7 cellular contexts compared by ENCODE assay signal in genomic region chrX:13051529-13052172, GRCh38. TPM values are rescaled to one million over a fixed set of nuclear protein-coding genes. Genes with fewer than 3 reads are reported as not detected.
DNase-seq lines count a peak whose midpoint lies in the region; ATAC-seq and TF ChIP-seq lines count a peak whose summit lies in the region.

No MANE protein-coding gene starts in this region.

- peak; percentile 47 for ATAC-seq in GM18520 (IDR thresholded peaks at IDR 0.05; ENCODE audit: unreplicated experiment)
- peak; percentile 63 for ATAC-seq in HG02588 (IDR thresholded peaks at IDR 0.05; ENCODE audit: unreplicated experiment)
- peak; percentile 71 for ATAC-seq in activated B cell treated with CpG ODN at 0.5 μM for 24 hours (ENCODE audit: low read depth)
- peak; percentile 92 for ATAC-seq in memory B cell (ENCODE audit: low read depth)

- CTCF ChIA-PET in activated B cell treated with CpG ODN at 0.5 μM for 24 hours (lab: Charles Lee), result interaction anchor here (1.1 to 1.3 kb wide), 2 partner anchors 18 to 41 kb away, joined by 4 to 10 read pairs; no protein-coding TSS in a partner anchor

- H3K4me1 Mint-ChIP-seq in activated B cell treated with CpG ODN at 0.5 μM for 24 hours (peaks cover 57% of the 10 kb centered on the region), memory B cell (peaks cover 23% of the 10 kb centered on the region)

- DNase-seq in activated B cell treated with CpG ODN at 0.5 μM for 24 hours (no peak), memory B cell (ENCODE audit: low spot score in 2 of 2) (peak in 1 of 2 donors; percentile 22), lower leg skin (ENCODE audit: low spot score in 2 of 2) (no peak), NCI-H526 (lab: John Stamatoyannopoulos, UW) (no peak), NCI-H146 treated with DMSO at 0.1 percent for 48 hours (lab: John Stamatoyannopoulos, UW; ENCODE audit: unreplicated experiment) (no peak)

- peak overlapping the region; percentile 19 for H3K4me3 Mint-ChIP-seq in activated B cell treated with CpG ODN at 0.5 μM for 24 hours
- H3K4me3 Mint-ChIP-seq in memory B cell, result no peak overlapping the region

- no peak for TF ChIP-seq POLR2A in lower leg skin (IDR thresholded peaks at IDR 0.05)

- WGBS in lower leg skin, 2 donors, result 60 to 68% methylated on average over 4 of the region's 4 CpGs

- TF ChIP-seq CTCF in activated B cell treated with CpG ODN at 0.5 μM for 24 hours (IDR thresholded peaks at IDR 0.05), result no peak
- no peak for TF ChIP-seq CTCF in lower leg skin (IDR thresholded peaks at IDR 0.05)

- H3K27me3 Mint-ChIP-seq in activated B cell treated with CpG ODN at 0.5 μM for 24 hours (no peaks in the 10 kb centered on the region), memory B cell (no peaks in the 10 kb centered on the region)

- H3K36me3 Mint-ChIP-seq in activated B cell treated with CpG ODN at 0.5 μM for 24 hours (ENCODE audit: low read depth), result no peaks in the 10 kb centered on the region
- H3K36me3 Mint-ChIP-seq in memory B cell, result peaks cover 4% of the 10 kb centered on the region

- H3K27ac Mint-ChIP-seq in activated B cell treated with CpG ODN at 0.5 μM for 24 hours (peak overlapping the region; percentile 82), memory B cell (peak overlapping the region; percentile 89)

- intact Hi-C loops in activated B cell treated with CpG ODN at 0.5 μM for 24 hours (cut with micrococcal nuclease), result loop anchor here (1.0 to 2.0 kb wide), 6 partner anchors 23 to 101 kb away; no protein-coding TSS in a partner anchor
- intact Hi-C loops in lower leg skin (cut with DNase I; ENCODE audit: low total_unique reads), result no loop called here

- no peaks in the 10 kb centered on the region for H3K9me3 Mint-ChIP-seq in activated B cell treated with CpG ODN at 0.5 μM for 24 hours
- no peaks in the 10 kb centered on the region for H3K9me3 Mint-ChIP-seq in memory B cell

- POLR2A ChIA-PET in activated B cell treated with CpG ODN at 0.5 μM for 24 hours (lab: Charles Lee), result interaction anchor here (0.6 to 2.8 kb wide), 17 partner anchors 16 to 205 kb away, joined by 3 to 26 read pairs (median 6); partner anchors contain the start of gene TMSB4X

- H3K4me3 ChIP-seq in lower leg skin (ENCODE audit: low read depth, poor library complexity, severe bottlenecking), result no peak overlapping the region

RNA-seq across cellular contexts. Expression of gene FAM9C, which starts 7.2 kb away (rescaled TPM):
- total RNA-seq in activated B cell treated with CpG ODN at 0.5 μM for 24 hours, result not detected in 2 replicates
- not detected for total RNA-seq in lower leg skin
